ENCODE assay signal across 8 cellular contexts in the genomic region with DNA sequence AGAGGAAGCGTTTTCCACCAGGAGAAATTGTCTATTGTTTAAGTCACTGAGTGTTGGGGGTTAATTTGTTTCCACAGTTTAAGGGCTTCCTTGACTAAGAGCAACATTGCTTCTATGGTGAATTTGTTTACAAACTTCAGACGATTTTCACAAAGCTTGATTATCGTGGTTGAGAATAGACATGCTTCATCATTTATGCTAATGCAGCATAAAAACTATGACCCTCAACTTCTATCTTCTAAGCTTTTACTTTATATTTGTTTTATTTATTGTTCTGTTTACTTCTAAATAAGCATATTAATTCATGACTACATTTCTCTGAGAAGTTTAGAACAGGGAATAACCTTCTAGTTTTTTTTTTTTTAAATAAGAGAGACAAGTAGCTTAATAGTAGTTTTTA.
"Had no signal": no experiment of that assay in that cellular context is flagged by ENCODE, and none has a peak within 500 bp of the region (broad histone marks: within the 10 kb centered on the region; RNA-seq: fewer than 3 reads in every experiment).

No MANE protein-coding gene starts in this region.

- DNase-seq: H9, HCEC 1CT, KG1 had no signal

- H3K9me3 Mint-ChIP-seq: GM23338, H9 had no signal

- H3K27me3 Mint-ChIP-seq: IgD-negative memory B cell had no signal

- FAIRE-seq: H1, H54 had no signal

- H3K4me1 Mint-ChIP-seq: GM23338, IgD-negative memory B cell had no signal

- H3K27ac ChIP-seq: HL-60 had no signal

- H3K4me2 ChIP-seq: GM23338 had no signal

- H3K36me3 Mint-ChIP-seq: IgD-negative memory B cell had no signal

- ATAC-seq: GM23338 had no signal

- H3K4me3 ChIP-seq: GM23338 had no signal

- H3K27ac Mint-ChIP-seq: IgD-negative memory B cell had no signal

- H3K4me3 Mint-ChIP-seq: GM23338, H9, IgD-negative memory B cell had no signal

- H2AFZ ChIP-seq: GM23338 had no signal
